ENCODE assay signal across 17 cellular contexts in genomic region chr18:25180974-25181373, GRCh38.
"Had no signal": no experiment of that assay in that cellular context is flagged by ENCODE, and none has a peak within 500 bp of the region (broad histone marks: within the 10 kb centered on the region; RNA-seq: fewer than 3 reads in every experiment).

No MANE protein-coding gene starts in this region.

- ATAC-seq: activated T-helper 17 cell treated with anti-CD3 and anti-CD28 coated beads, Interleukin-2, amount 50 U/mL, for 72 hours; esophagus mucosa; left lobe of liver; natural killer cell had no signal

- H3K36me3 ChIP-seq: adrenal gland had no signal

- DNase-seq: activated CD4-positive, alpha-beta T cell treated with anti-CD3 and anti-CD28 coated beads, Interleukin-2, amount 50 U/mL, for 1 hour; activated CD4-positive, CD25-positive, alpha-beta regulatory T cell; activated naive CD4-positive, alpha-beta T cell treated with anti-CD3 and anti-CD28 coated beads, Interleukin-2, amount 10 ng/mL, durations not matched to agents 7 days and 5 days; activated T-cell treated with anti-CD3 and anti-CD28 coated beads for 4 hours; adrenal gland; cerebellar nuclear complex; foreskin fibroblast; mammary epithelial cell; natural killer cell; stimulated activated CD4-positive, alpha-beta T cell treated with anti-CD3 and anti-CD28 coated beads, Interleukin-12 subunit alpha, Interleukin-12 subunit beta, amount 100 ng/mL, for 4 hours; stimulated activated naive CD4-positive, alpha-beta T cell; substantia nigra; SW 1271; trophoblast cell had no signal

- H3K4me3 ChIP-seq: adrenal gland had no signal

- H3K27me3 ChIP-seq: adrenal gland had no signal

- H3K4me1 Mint-ChIP-seq: activated naive CD4-positive, alpha-beta T cell treated with anti-CD3 and anti-CD28 coated beads, Interleukin-2, amount 10 ng/mL, durations not matched to agents 7 days and 5 days; activated T-helper 17 cell treated with anti-CD3 and anti-CD28 coated beads, Interleukin-2, amount 50 U/mL, for 72 hours; natural killer cell had no signal

- H3K27ac ChIP-seq: adrenal gland had no signal

- H3K27ac Mint-ChIP-seq: activated naive CD4-positive, alpha-beta T cell treated with anti-CD3 and anti-CD28 coated beads, Interleukin-2, amount 10 ng/mL, durations not matched to agents 7 days and 5 days; activated T-helper 17 cell treated with anti-CD3 and anti-CD28 coated beads, Interleukin-2, amount 50 U/mL, for 72 hours; natural killer cell had no signal

- H3K36me3 Mint-ChIP-seq: activated naive CD4-positive, alpha-beta T cell treated with anti-CD3 and anti-CD28 coated beads, Interleukin-2, amount 10 ng/mL, durations not matched to agents 7 days and 5 days; natural killer cell had no signal

- H3K4me3 Mint-ChIP-seq: activated naive CD4-positive, alpha-beta T cell treated with anti-CD3 and anti-CD28 coated beads, Interleukin-2, amount 10 ng/mL, durations not matched to agents 7 days and 5 days; activated T-helper 17 cell treated with anti-CD3 and anti-CD28 coated beads, Interleukin-2, amount 50 U/mL, for 72 hours; natural killer cell had no signal

- H3K9me3 Mint-ChIP-seq: activated naive CD4-positive, alpha-beta T cell treated with anti-CD3 and anti-CD28 coated beads, Interleukin-2, amount 10 ng/mL, durations not matched to agents 7 days and 5 days; activated T-helper 17 cell treated with anti-CD3 and anti-CD28 coated beads, Interleukin-2, amount 50 U/mL, for 72 hours; natural killer cell had no signal

- H3K4me1 ChIP-seq: adrenal gland had no signal

- H3K27me3 Mint-ChIP-seq: activated naive CD4-positive, alpha-beta T cell treated with anti-CD3 and anti-CD28 coated beads, Interleukin-2, amount 10 ng/mL, durations not matched to agents 7 days and 5 days; activated T-helper 17 cell treated with anti-CD3 and anti-CD28 coated beads, Interleukin-2, amount 50 U/mL, for 72 hours had no signal

- H3K9me3 ChIP-seq: adrenal gland had no signal
